8 cellular contexts compared by ENCODE assay signal in genomic region chr10:14325325-14325955, GRCh38. TPM values are rescaled to one million over a fixed set of nuclear protein-coding genes. Genes with fewer than 3 reads are reported as not detected.
DNase-seq lines count a peak whose midpoint lies in the region; ATAC-seq and TF ChIP-seq lines count a peak whose summit lies in the region.

No MANE protein-coding gene starts in this region.

- H3K36me3 Mint-ChIP-seq in WTC11, result no peaks in the 10 kb centered on the region

- CTCF ChIA-PET in AG04449 (lab: Yijun Ruan, JAX), result no interaction called here
- CTCF ChIA-PET in WTC11 (lab: Charles Lee), result interaction anchor here (1.4 kb wide), 1 partner anchor 125 kb away, joined by 9 read pairs; no protein-coding TSS in a partner anchor

- TF ChIP-seq CTCF in AG04449 (IDR thresholded peaks at IDR 0.05; ENCODE audit: insufficient read depth, low read length, missing control alignments), result peak; percentile 29
- peak; percentile 72 for TF ChIP-seq CTCF in HFF-Myc (IDR thresholded peaks at IDR 0.05; ENCODE audit: low read depth, low read length, missing control alignments)
- TF ChIP-seq CTCF in WTC11 (IDR thresholded peaks at IDR 0.05), result peak; percentile 79
- peak in 50 of 56 donors; percentile 11 to 57 (median 34) for TF ChIP-seq CTCF in dorsolateral prefrontal cortex (IDR thresholded peaks at IDR 0.05 in 54 of 56, conservative IDR thresholded peaks at IDR 0.05 in 2 of 56; ENCODE audit: low read depth in 1 of 56, partially characterized antibody in 56 of 56)
- peak; percentile 58 for TF ChIP-seq CTCF in osteoblast (IDR thresholded peaks at IDR 0.05; ENCODE audit: extremely low read depth, low read depth, low read length)

- no peak overlapping the region for H3K27ac Mint-ChIP-seq in WTC11

- H3K79me2 ChIP-seq in osteoblast (ENCODE audit: insufficient read depth, low read length), result no peaks in the 10 kb centered on the region

- no peaks in the 10 kb centered on the region for H4K20me1 ChIP-seq in osteoblast (ENCODE audit: insufficient read depth, low read length)

- no peaks in the 10 kb centered on the region for H3K9me3 ChIP-seq in osteoblast (ENCODE audit: low read depth, low read length)

- peak; percentile 56 for ATAC-seq in WTC11
- ATAC-seq in GM21786 (IDR thresholded peaks at IDR 0.05; ENCODE audit: unreplicated experiment), result no peak

- H3K27ac ChIP-seq in dorsolateral prefrontal cortex, result no peak overlapping the region
- H3K27ac ChIP-seq in osteoblast (ENCODE audit: low read depth, low read length), result no peak overlapping the region

- no peak overlapping the region for H3K4me2 ChIP-seq in osteoblast (ENCODE audit: insufficient read depth, low read length)

- H3K27me3 ChIP-seq in dorsolateral prefrontal cortex, result peaks cover 0 to 10% (median 0%) of the 10 kb centered on the region in 45 donors
- H3K27me3 ChIP-seq in osteoblast (ENCODE audit: insufficient read depth, low read length), result peaks cover 35% of the 10 kb centered on the region

- H3K36me3 ChIP-seq in osteoblast (ENCODE audit: insufficient read depth, low read length), result no peaks in the 10 kb centered on the region

- no peak overlapping the region for H2AFZ ChIP-seq in osteoblast (ENCODE audit: low read length)

- POLR2A ChIA-PET in AG04449 (lab: Yijun Ruan, JAX) (no interaction called here), WTC11 (lab: Charles Lee) (interaction anchor here (0.8 kb wide), 1 partner anchor 71 kb away, joined by 3 read pairs; no protein-coding TSS in a partner anchor)

- H3K4me1 Mint-ChIP-seq in WTC11, result peaks cover 31% of the 10 kb centered on the region

- intact Hi-C loops in dorsolateral prefrontal cortex (cut with DNase I), result no loop called here

- H3K9me3 Mint-ChIP-seq in WTC11, result no peaks in the 10 kb centered on the region

- peaks cover under 1% of the 10 kb centered on the region; the same call in 1 of the 2 replicates for H3K27me3 Mint-ChIP-seq in WTC11 (ENCODE audit: low read depth)

- H3K4me3 ChIP-seq in AG04449 (ENCODE audit: low read depth, low read length) (no peak overlapping the region), HFF-Myc (replicated peaks; ENCODE audit: low read depth, low read length) (no peak overlapping the region), dorsolateral prefrontal cortex (no peak overlapping the region), osteoblast (ENCODE audit: insufficient read depth, low read length) (no peak overlapping the region)

- H3K4me3 Mint-ChIP-seq in WTC11, result no peak overlapping the region

- DNase-seq in AG04449 (ENCODE audit: low read depth, low spot score) (no peak), HFF-Myc (ENCODE audit: extremely low read depth, low read depth) (no peak), WTC11 (ENCODE audit: low spot score) (peak; percentile 89), dorsolateral prefrontal cortex (peak in 6 of 10 donors; percentile 14 to 73 (median 40)), osteoblast (ENCODE audit: insufficient read length, low spot score, missing footprints) (no peak), DMS153 (lab: John Stamatoyannopoulos, UW) (no peak), kidney glomerular epithelial cell (lab: John Stamatoyannopoulos, UW) (no peak)

- H3K4me1 ChIP-seq in osteoblast (ENCODE audit: insufficient read depth, low read length), result no peaks in the 10 kb centered on the region

TF ChIP-seq in WTC11, 78 proteins besides CTCF, POLR2A, EP300 and RAD21 (continues in another document):
- no peak for TF ChIP-seq PREB (CRISPR knock-in tag; IDR thresholded peaks at IDR 0.05; ENCODE audit: borderline replicate concordance)
- TF ChIP-seq ZNF138 (CRISPR knock-in tag; conservative IDR thresholded peaks at IDR 0.05), result no peak
- no peak for TF ChIP-seq AR (CRISPR knock-in tag; IDR thresholded peaks at IDR 0.05)
- TF ChIP-seq PRDM15 (CRISPR knock-in tag; IDR thresholded peaks at IDR 0.05), result no peak
- TF ChIP-seq ZNF423 (CRISPR knock-in tag; IDR thresholded peaks at IDR 0.05), result no peak
- no peak for TF ChIP-seq ZNF317 (CRISPR knock-in tag; IDR thresholded peaks at IDR 0.05; ENCODE audit: borderline replicate concordance, low read depth)
- TF ChIP-seq ERG (CRISPR knock-in tag; IDR thresholded peaks at IDR 0.05), result no peak
- no peak for TF ChIP-seq JUN (CRISPR knock-in tag; IDR thresholded peaks at IDR 0.05)
- TF ChIP-seq USF2 (CRISPR knock-in tag; IDR thresholded peaks at IDR 0.05), result no peak

RNA-seq across cellular contexts. Expression of gene FRMD4A, which starts 5.3 kb away (rescaled TPM):
- total RNA-seq in WTC11 (2021) (17.5 to 35.5 TPM (median 22.9 TPM) in 3 replicates), dorsolateral prefrontal cortex (100 to 1,000 TPM in 78 of 120 experiments, 10 to 100 TPM in 42; 61.9 to 167 (median 107) TPM), osteoblast (41.3 and 42.4 TPM in 2 replicates)

Comparison
In these comparisons a context has a peak if more than half of its experiments do, and no peak if none do; other contexts are left out.
1. DNase-seq: peak in WTC11 (single experiment) and dorsolateral prefrontal cortex (6 of 10); none in AG04449 (single experiment), HFF-Myc (single experiment), osteoblast (single experiment), DMS153 (single experiment) and kidney glomerular epithelial cell (single experiment).
2. CTCF ChIP-seq: peak in every context shown above with its lines; median percentile 79 in WTC11; 72 in HFF-Myc; 58 in osteoblast; 34 in dorsolateral prefrontal cortex; 29 in AG04449.